Comparison of ENCODE assay signal across 8 cellular contexts in genomic region chr6:147285087-147285855, GRCh38.
DNase-seq lines count a peak whose midpoint lies in the region; ATAC-seq and TF ChIP-seq lines count a peak whose summit lies in the region.

No MANE protein-coding gene starts in this region.

- H3K36me3 ChIP-seq in Panc1 (ENCODE audit: control insufficient read depth, insufficient read depth, low read length): peaks cover 3% of the 10 kb centered on the region
- peaks cover 5% of the 10 kb centered on the region for H3K36me3 ChIP-seq in endocrine pancreas (ENCODE audit: control insufficient read depth, insufficient read depth, low read length)

- CTCF ChIA-PET in Panc1 (lab: Charles Lee): no interaction called here

- TF ChIP-seq CTCF in AG09319 (IDR thresholded peaks at IDR 0.05; ENCODE audit: low read depth, low read length): peak; percentile 43
- TF ChIP-seq CTCF in GM12875 (IDR thresholded peaks at IDR 0.05; ENCODE audit: borderline replicate concordance, insufficient read depth, low read depth, low read length): 0 out of 2 replicates have a peak, but pooled peaks have one; percentile 11
- peak; percentile 61; the same call in 1 of the 2 replicates for TF ChIP-seq CTCF in Panc1 (IDR thresholded peaks at IDR 0.05)
- peak; percentile 44 for TF ChIP-seq CTCF in natural killer cell (IDR thresholded peaks at IDR 0.05)

- no TSS peak for BruUV-seq in Panc1 (replicated peaks; lab: Mats Ljungman, UMichigan)

- intact Hi-C loops in Panc1 (cut with micrococcal nuclease; ENCODE audit: unreplicated experiment) (no loop called here), natural killer cell (cut with micrococcal nuclease) (loop anchor here (2.0 kb wide), 1 partner anchor 428 kb away; no protein-coding TSS in a partner anchor)

- POLR2A ChIA-PET in Panc1 (lab: Charles Lee): no interaction called here

- H3K4me3 ChIP-seq in GM12875 (ENCODE audit: low read depth, low read length) (no peak overlapping the region), Panc1 (ENCODE audit: low read depth in 2 of 2, low read length in 2 of 2) (no peak overlapping the region), endocrine pancreas (ENCODE audit: control insufficient read depth, insufficient read depth, low read length) (peak overlapping the region; percentile 53)

- H3K4me1 ChIP-seq in Panc1 (ENCODE audit: control insufficient read depth, insufficient read depth, low read length) (peaks cover 14% of the 10 kb centered on the region; the same call in 1 of the 2 replicates), endocrine pancreas (ENCODE audit: control insufficient read depth, insufficient read depth, low read length) (peaks cover 21% of the 10 kb centered on the region)

- ATAC-seq in HG03135 (IDR thresholded peaks at IDR 0.05; ENCODE audit: unreplicated experiment) (peak; percentile 58), Panc1 (peak; percentile 74), natural killer cell (peak in 1 of 3 donors; percentile 52)
- ATAC-seq in activated CD4-positive, CD25-positive, alpha-beta regulatory T cell treated with anti-CD3 and anti-CD28 coated beads, Interleukin-2, amount 50 U/mL, for 24 hours: no peak

- peaks cover 39 to 41% of the 10 kb centered on the region in 2 donors for H3K4me1 Mint-ChIP-seq in natural killer cell

- H3K9me3 ChIP-seq in Panc1 (ENCODE audit: control insufficient read depth, insufficient read depth, low read depth, low read length) (no peaks in the 10 kb centered on the region), endocrine pancreas (ENCODE audit: control insufficient read depth, low read length) (no peaks in the 10 kb centered on the region)

- H3K9ac ChIP-seq in endocrine pancreas (ENCODE audit: control insufficient read depth, insufficient read depth, low read length): no peak overlapping the region

- peak overlapping the region; percentile 5 to 9 for H3K27ac Mint-ChIP-seq in natural killer cell

- no peaks in the 10 kb centered on the region for H3K27me3 Mint-ChIP-seq in natural killer cell (ENCODE audit: low read depth in 2 of 2)

- no peaks in the 10 kb centered on the region for H3K36me3 Mint-ChIP-seq in natural killer cell

- H3K27me3 ChIP-seq in Panc1 (ENCODE audit: control insufficient read depth, insufficient read depth, low read length) (no peaks in the 10 kb centered on the region), endocrine pancreas (ENCODE audit: control insufficient read depth, insufficient read depth, low read length) (no peaks in the 10 kb centered on the region)

- DNase-seq in AG09319 (ENCODE audit: extremely low read depth, low read depth) (no peak), Panc1 (ENCODE audit: low read depth, low spot score) (peak; percentile 24), natural killer cell (no peak), NCI-H524 treated with DMSO at 0.1 percent for 48 hours (lab: John Stamatoyannopoulos, UW) (no peak)

- peak overlapping the region; percentile 35; the same call in 1 of the 2 replicates for H3K27ac ChIP-seq in Panc1 (ENCODE audit: low read length)

- no peaks in the 10 kb centered on the region for H3K9me3 Mint-ChIP-seq in natural killer cell

- in situ Hi-C loops in Panc1 (cut with HindIII; ENCODE audit: low pct_unique_long_range_greater_than_20kb, low sequenced_read_pairs): no loop called here

- no peak overlapping the region for H3K4me3 Mint-ChIP-seq in natural killer cell

Comparison
In these comparisons a context has a peak if more than half of its experiments do, and no peak if none do; other contexts are left out.
1. CTCF ChIP-seq: peak in every context shown above with its lines; median percentile 61 in Panc1; 44 in natural killer cell; 43 in AG09319; 11 in GM12875.
2. ATAC-seq: peak in HG03135 (single experiment) and Panc1 (single experiment); none in activated CD4-positive, CD25-positive, alpha-beta regulatory T cell treated with anti-CD3 and anti-CD28 coated beads, Interleukin-2, amount 50 U/mL, for 24 hours (0 of 2).